In the genomic region with DNA sequence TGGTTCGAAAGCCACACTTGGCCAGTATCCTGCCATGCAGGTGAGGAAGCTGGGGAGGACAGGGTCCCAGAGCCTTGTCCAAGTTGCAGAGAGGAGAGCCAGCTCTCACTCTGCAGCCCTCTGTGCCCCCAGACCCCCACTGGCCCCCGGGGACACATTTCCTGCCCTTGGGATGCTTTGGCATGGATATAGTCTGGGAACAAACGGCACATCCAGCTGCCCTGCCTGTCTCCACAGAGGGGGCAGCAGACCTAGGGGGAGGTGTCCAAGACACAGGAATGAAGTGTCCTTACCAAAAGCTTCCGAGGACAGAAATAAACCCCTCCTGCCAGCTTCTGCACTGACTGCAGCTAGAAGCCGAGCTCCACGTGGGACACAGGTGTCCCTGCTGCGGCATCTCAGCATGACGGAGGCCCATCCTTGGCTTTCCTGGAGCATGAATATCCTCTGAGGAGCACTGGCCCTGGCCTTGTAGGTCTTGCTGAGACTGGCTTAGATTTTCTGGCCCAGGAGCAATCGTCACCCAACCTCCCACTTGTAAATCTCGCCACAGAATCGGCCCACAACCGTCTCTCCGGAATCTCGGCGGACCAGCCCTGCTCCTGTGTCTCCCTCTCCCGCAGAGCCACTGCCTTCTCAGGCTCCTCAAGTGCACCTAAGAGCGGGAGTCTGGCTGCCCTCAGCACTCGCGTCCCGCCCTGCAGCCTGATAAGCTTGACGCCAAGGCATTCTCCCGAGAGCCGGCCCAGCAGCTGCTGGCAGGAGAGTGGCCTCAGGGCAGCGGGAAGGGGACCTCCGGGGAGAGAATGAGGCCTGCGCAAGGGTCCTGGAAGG, we compare ENCODE assay signal across 1 cellular context.
TF ChIP-seq lines count a peak whose summit lies in the region.

No MANE protein-coding gene starts in this region.

TF ChIP-seq in HCT116, 20 proteins besides CTCF, POLR2A, EP300 and RAD21 (continued from another document):
- no peak for TF ChIP-seq ZFX (IDR thresholded peaks at IDR 0.05)
- no peak for TF ChIP-seq FOSL1 (IDR thresholded peaks at IDR 0.05; ENCODE audit: low read depth)
- TF ChIP-seq, protein P1, sequence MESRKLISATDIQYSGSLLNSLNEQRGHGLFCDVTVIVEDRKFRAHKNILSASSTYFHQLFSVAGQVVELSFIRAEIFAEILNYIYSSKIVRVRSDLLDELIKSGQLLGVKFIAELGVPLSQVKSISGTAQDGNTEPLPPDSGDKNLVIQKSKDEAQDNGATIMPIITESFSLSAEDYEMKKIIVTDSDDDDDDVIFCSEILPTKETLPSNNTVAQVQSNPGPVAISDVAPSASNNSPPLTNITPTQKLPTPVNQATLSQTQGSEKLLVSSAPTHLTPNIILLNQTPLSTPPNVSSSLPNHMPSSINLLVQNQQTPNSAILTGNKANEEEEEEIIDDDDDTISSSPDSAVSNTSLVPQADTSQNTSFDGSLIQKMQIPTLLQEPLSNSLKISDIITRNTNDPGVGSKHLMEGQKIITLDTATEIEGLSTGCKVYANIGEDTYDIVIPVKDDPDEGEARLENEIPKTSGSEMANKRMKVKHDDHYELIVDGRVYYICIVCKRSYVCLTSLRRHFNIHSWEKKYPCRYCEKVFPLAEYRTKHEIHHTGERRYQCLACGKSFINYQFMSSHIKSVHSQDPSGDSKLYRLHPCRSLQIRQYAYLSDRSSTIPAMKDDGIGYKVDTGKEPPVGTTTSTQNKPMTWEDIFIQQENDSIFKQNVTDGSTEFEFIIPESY (IDR thresholded peaks at IDR 0.05; ENCODE audit: extremely low read depth, insufficient replicate concordance, low read length): no peak
